In genomic region chr4:158823461-158823873, GRCh38 we compare ENCODE assay signal across 10 cellular contexts. TPM values are rescaled to one million over a fixed set of nuclear protein-coding genes. Genes with fewer than 3 reads are reported as not detected.
DNase-seq lines count a peak whose midpoint lies in the region; ATAC-seq and TF ChIP-seq lines count a peak whose summit lies in the region.
"Had no signal": no experiment of that assay in that cellular context is flagged by ENCODE, and none has a peak within 500 bp of the region (broad histone marks: within the 10 kb centered on the region; RNA-seq: fewer than 3 reads in every experiment).

No MANE protein-coding gene starts in this region.

- H3K9me3 Mint-ChIP-seq in activated CD4-positive, alpha-beta T cell treated with anti-CD3 and anti-CD28 coated beads, Interleukin-2, amount 10 ng/mL, durations not matched to agents 24 days and 14 days, result no peaks in the 10 kb centered on the region

- no peaks in the 10 kb centered on the region for H3K27me3 Mint-ChIP-seq in activated CD4-positive, alpha-beta T cell treated with anti-CD3 and anti-CD28 coated beads, Interleukin-2, amount 10 ng/mL, durations not matched to agents 24 days and 14 days

- no peaks in the 10 kb centered on the region for H3K27me3 ChIP-seq in prostate gland (replicated peaks; ENCODE audit: insufficient read depth)
- H3K27me3 ChIP-seq: adrenal gland had no signal

- peak; percentile 36 for ATAC-seq in HG03039 (IDR thresholded peaks at IDR 0.05; ENCODE audit: unreplicated experiment)

- H3K4me3 ChIP-seq in cardiac fibroblast (replicated peaks in 1 of 2; ENCODE audit: low read depth in 2 of 2, low read length in 2 of 2) (no peak overlapping the region), prostate gland (no peak overlapping the region)
- H3K4me3 ChIP-seq: adrenal gland had no signal

- DNase-seq in activated CD4-positive, alpha-beta T cell treated with anti-CD3 and anti-CD28 coated beads, Interleukin-2, amount 10 ng/mL, durations not matched to agents 24 days and 14 days, result peak; percentile 61
- DNase-seq in activated CD4-positive, alpha-beta T cell treated with anti-CD3 and anti-CD28 coated beads, Interleukin-2, amount 50 U/mL, for 1 hour, result no peak
- DNase-seq in cardiac fibroblast (ENCODE audit: low read depth in 2 of 2), result peak; percentile 46 to 88
- DNase-seq in prostate gland (ENCODE audit: low spot score), result no peak
- no peak for DNase-seq in germinal center (ENCODE audit: low spot score)
- DNase-seq in NK-92 treated with Interleukin-12 subunit alpha and Interleukin-12 subunit beta, amount 100 ng/mL, for 24 hours (lab: John Stamatoyannopoulos, UW), result no peak
- DNase-seq in NK-92 (lab: John Stamatoyannopoulos, UW; ENCODE audit: unreplicated experiment), result no peak
- DNase-seq: NCI-H1105 had no signal

- TF ChIP-seq POLR2A in prostate gland (IDR thresholded peaks at IDR 0.05), result no peak

- TF ChIP-seq CTCF in cardiac fibroblast (IDR thresholded peaks at IDR 0.05; ENCODE audit: low read depth, low read length), result no peak
- no peak for TF ChIP-seq CTCF in prostate gland (IDR thresholded peaks at IDR 0.05)

- no peaks in the 10 kb centered on the region for H3K36me3 ChIP-seq in prostate gland
- H3K36me3 ChIP-seq: adrenal gland had no signal

- peak overlapping the region; percentile 59 to 77 for H3K27ac ChIP-seq in prostate gland
- H3K27ac ChIP-seq: adrenal gland had no signal

- H3K9me3 ChIP-seq in prostate gland, result no peaks in the 10 kb centered on the region
- H3K9me3 ChIP-seq: adrenal gland had no signal

- peak overlapping the region; percentile 8 for H3K27ac Mint-ChIP-seq in activated CD4-positive, alpha-beta T cell treated with anti-CD3 and anti-CD28 coated beads, Interleukin-2, amount 10 ng/mL, durations not matched to agents 24 days and 14 days

- peaks cover 81% of the 10 kb centered on the region for H3K4me1 Mint-ChIP-seq in activated CD4-positive, alpha-beta T cell treated with anti-CD3 and anti-CD28 coated beads, Interleukin-2, amount 10 ng/mL, durations not matched to agents 24 days and 14 days

- peaks cover 40% of the 10 kb centered on the region for H3K4me1 ChIP-seq in prostate gland (replicated peaks)

- H3K4me3 Mint-ChIP-seq in activated CD4-positive, alpha-beta T cell treated with anti-CD3 and anti-CD28 coated beads, Interleukin-2, amount 10 ng/mL, durations not matched to agents 24 days and 14 days, result no peak overlapping the region

- 79% methylated on average over 3 of the region's 3 CpGs for WGBS in prostate gland

- intact Hi-C loops in activated CD4-positive, alpha-beta T cell treated with anti-CD3 and anti-CD28 coated beads, Interleukin-2, amount 10 ng/mL, durations not matched to agents 24 days and 14 days (cut with micrococcal nuclease), result loop anchor here (5.0 kb wide), 1 partner anchor 151 kb away; the partner anchor contains the start of genes C4orf46 and ETFDH
- intact Hi-C loops in prostate gland (cut with DNase I), result no loop called here

- H3K36me3 Mint-ChIP-seq in activated CD4-positive, alpha-beta T cell treated with anti-CD3 and anti-CD28 coated beads, Interleukin-2, amount 10 ng/mL, durations not matched to agents 24 days and 14 days (ENCODE audit: low read depth), result peaks cover 9% of the 10 kb centered on the region

RNA-seq across cellular contexts. Expression of gene FNIP2, which starts 54.6 kb away (rescaled TPM):
- 19.1 and 19.2 TPM in 2 replicates for total RNA-seq in activated CD4-positive, alpha-beta T cell treated with anti-CD3 and anti-CD28 coated beads, Interleukin-2, amount 10 ng/mL, durations not matched to agents 24 days and 14 days
- 10 to 100 TPM; 31.1 to 39.8 TPM for total RNA-seq in prostate gland

Comparison
In these comparisons a context has a peak if more than half of its experiments do, and no peak if none do; other contexts are left out.
1. DNase-seq: peak in activated CD4-positive, alpha-beta T cell treated with anti-CD3 and anti-CD28 coated beads, Interleukin-2, amount 10 ng/mL, durations not matched to agents 24 days and 14 days (single experiment) and cardiac fibroblast (2 of 2); none in activated CD4-positive, alpha-beta T cell treated with anti-CD3 and anti-CD28 coated beads, Interleukin-2, amount 50 U/mL, for 1 hour (single experiment), prostate gland (single experiment), germinal center (single experiment), NK-92 treated with Interleukin-12 subunit alpha and Interleukin-12 subunit beta, amount 100 ng/mL, for 24 hours (single experiment) and NK-92 (single experiment).